ENCODE assay signal across 8 cellular contexts in genomic region chr3:99808163-99808794, GRCh38. TPM values are rescaled to one million over a fixed set of nuclear protein-coding genes. Genes with fewer than 3 reads are reported as not detected.
DNase-seq lines count a peak whose midpoint lies in the region; ATAC-seq, FAIRE-seq and TF ChIP-seq lines count a peak whose summit lies in the region.

No MANE protein-coding gene starts in this region.

- no peak overlapping the region for H3K27ac Mint-ChIP-seq in stimulated activated effector memory CD8-positive, alpha-beta T cell treated with anti-CD3 and anti-CD28 coated beads, Interleukin-12 subunit alpha, Interleukin-12 subunit beta, amount 100 ng/mL, for 72 hours

- no peak overlapping the region for H3K4me3 Mint-ChIP-seq in stimulated activated effector memory CD8-positive, alpha-beta T cell treated with anti-CD3 and anti-CD28 coated beads, Interleukin-12 subunit alpha, Interleukin-12 subunit beta, amount 100 ng/mL, for 72 hours

- H3K36me3 Mint-ChIP-seq in stimulated activated effector memory CD8-positive, alpha-beta T cell treated with anti-CD3 and anti-CD28 coated beads, Interleukin-12 subunit alpha, Interleukin-12 subunit beta, amount 100 ng/mL, for 72 hours, result no peaks in the 10 kb centered on the region

- H3K4me3 ChIP-seq in breast epithelium, result no peak overlapping the region
- no peak overlapping the region for H3K4me3 ChIP-seq in kidney epithelial cell (ENCODE audit: low read depth, low read length)

- intact Hi-C loops in breast epithelium (cut with DNase I; ENCODE audit: low total_unique reads), result no loop called here

- TF ChIP-seq POLR2A in breast epithelium (IDR thresholded peaks at IDR 0.05), result no peak

- H3K9me3 ChIP-seq in breast epithelium, result peaks cover 13 to 17% of the 10 kb centered on the region in 2 donors

- no peak overlapping the region for H3K27ac ChIP-seq in breast epithelium

- H3K9me3 Mint-ChIP-seq in stimulated activated effector memory CD8-positive, alpha-beta T cell treated with anti-CD3 and anti-CD28 coated beads, Interleukin-12 subunit alpha, Interleukin-12 subunit beta, amount 100 ng/mL, for 72 hours, result peaks cover 6% of the 10 kb centered on the region

- FAIRE-seq in GM19239 (lab: Jason Lieb, UNC), result peak; percentile 77

- TF ChIP-seq CTCF in breast epithelium (IDR thresholded peaks at IDR 0.05), result peak in 2 of 3 donors; percentile 45 to 53
- TF ChIP-seq CTCF in kidney epithelial cell (IDR thresholded peaks at IDR 0.05; ENCODE audit: insufficient read depth, low read length, poor library complexity, severe bottlenecking), result peak; percentile 86

- peak; percentile 36 for DNase-seq in COR-L47 (lab: John Stamatoyannopoulos, UW)
- no peak for DNase-seq in GM19239 (ENCODE audit: insufficient read length, low spot score)
- DNase-seq in Kasumi-1 (lab: John Stamatoyannopoulos, UW), result peak; percentile 48 to 76
- DNase-seq in RKO (ENCODE audit: low spot score), result peak; percentile 75
- no peak for DNase-seq in breast epithelium (ENCODE audit: low spot score in 2 of 2)
- DNase-seq in kidney epithelial cell (ENCODE audit: low read depth), result peak; percentile 39
- peak; percentile 19 to 58 for DNase-seq in stimulated activated effector memory CD8-positive, alpha-beta T cell treated with anti-CD3 and anti-CD28 coated beads, Interleukin-12 subunit alpha, Interleukin-12 subunit beta, amount 100 ng/mL, for 72 hours (ENCODE audit: low spot score in 2 of 2)

- no peaks in the 10 kb centered on the region for H3K4me1 ChIP-seq in breast epithelium

- H3K27me3 ChIP-seq in breast epithelium (no peaks in the 10 kb centered on the region), kidney epithelial cell (ENCODE audit: control insufficient read depth, insufficient read depth, low read length) (no peaks in the 10 kb centered on the region)

- H3K36me3 ChIP-seq in breast epithelium (no peaks in the 10 kb centered on the region), kidney epithelial cell (ENCODE audit: control insufficient read depth, insufficient read depth, low read length) (no peaks in the 10 kb centered on the region)

- H3K4me1 Mint-ChIP-seq in stimulated activated effector memory CD8-positive, alpha-beta T cell treated with anti-CD3 and anti-CD28 coated beads, Interleukin-12 subunit alpha, Interleukin-12 subunit beta, amount 100 ng/mL, for 72 hours, result no peaks in the 10 kb centered on the region

- no peak for ATAC-seq in stimulated activated effector memory CD8-positive, alpha-beta T cell treated with anti-CD3 and anti-CD28 coated beads, Interleukin-12 subunit alpha, Interleukin-12 subunit beta, amount 100 ng/mL, for 72 hours
- ATAC-seq in GM21576 (IDR thresholded peaks at IDR 0.05; ENCODE audit: unreplicated experiment), result no peak

RNA-seq across cellular contexts. Expression of gene CMSS1, which starts 9.4 kb away (rescaled TPM):
- total RNA-seq in breast epithelium (10 to 100 TPM; 15.5 to 35.4 (median 16.1) TPM), kidney epithelial cell (24.8 and 36.9 TPM in 2 replicates)

Comparison
In these comparisons a context has a peak if more than half of its experiments do, and no peak if none do; other contexts are left out.
1. DNase-seq: peak in COR-L47 (single experiment), Kasumi-1 (2 of 2), RKO (single experiment), kidney epithelial cell (single experiment) and stimulated activated effector memory CD8-positive, alpha-beta T cell treated with anti-CD3 and anti-CD28 coated beads, Interleukin-12 subunit alpha, Interleukin-12 subunit beta, amount 100 ng/mL, for 72 hours (2 of 2); none in GM19239 (single experiment) and breast epithelium (0 of 2).